In the genomic region with DNA sequence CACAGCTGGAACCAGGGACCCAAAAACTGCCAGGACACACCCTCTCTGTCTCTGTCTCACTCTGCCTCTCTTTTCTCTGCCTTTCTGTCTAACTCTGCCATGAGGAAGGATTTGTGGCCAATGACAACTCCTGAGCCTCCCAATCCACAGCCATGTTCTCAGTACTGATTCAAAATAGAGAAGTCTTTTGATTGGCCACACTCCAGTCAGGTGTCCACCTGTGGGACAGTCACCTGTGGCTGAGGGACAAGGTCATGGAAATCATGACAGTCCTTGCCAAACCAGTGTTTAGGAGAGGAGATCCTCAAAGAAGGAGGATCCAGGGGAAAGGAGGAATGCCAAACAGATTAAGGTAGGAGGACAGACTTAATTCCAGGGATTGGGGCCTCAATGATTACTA, we compare ENCODE assay signal across 2 cellular contexts.
TF ChIP-seq lines count a peak whose summit lies in the region.

No MANE protein-coding gene starts in this region.

TF ChIP-seq in HEK293, 187 proteins besides CTCF, POLR2A, EP300 and RAD21:
- no peak for TF ChIP-seq ZNF518A (tag by site-specific recombination; conservative IDR thresholded peaks at IDR 0.05; ENCODE audit: low read depth)
- TF ChIP-seq, protein P1, sequence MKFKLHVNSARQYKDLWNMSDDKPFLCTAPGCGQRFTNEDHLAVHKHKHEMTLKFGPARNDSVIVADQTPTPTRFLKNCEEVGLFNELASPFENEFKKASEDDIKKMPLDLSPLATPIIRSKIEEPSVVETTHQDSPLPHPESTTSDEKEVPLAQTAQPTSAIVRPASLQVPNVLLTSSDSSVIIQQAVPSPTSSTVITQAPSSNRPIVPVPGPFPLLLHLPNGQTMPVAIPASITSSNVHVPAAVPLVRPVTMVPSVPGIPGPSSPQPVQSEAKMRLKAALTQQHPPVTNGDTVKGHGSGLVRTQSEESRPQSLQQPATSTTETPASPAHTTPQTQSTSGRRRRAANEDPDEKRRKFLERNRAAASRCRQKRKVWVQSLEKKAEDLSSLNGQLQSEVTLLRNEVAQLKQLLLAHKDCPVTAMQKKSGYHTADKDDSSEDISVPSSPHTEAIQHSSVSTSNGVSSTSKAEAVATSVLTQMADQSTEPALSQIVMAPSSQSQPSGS (tag by site-specific recombination; IDR thresholded peaks at IDR 0.05; ENCODE audit: low read depth) = no peak
- no peak for TF ChIP-seq ZBTB1 (tag by site-specific recombination; IDR thresholded peaks at IDR 0.05)
- peak; percentile 98 for TF ChIP-seq SCRT2 (tag by site-specific recombination; IDR thresholded peaks at IDR 0.05)
- TF ChIP-seq BCL6B (tag by site-specific recombination; IDR thresholded peaks at IDR 0.05) = no peak
- TF ChIP-seq SCRT1 (tag by site-specific recombination; IDR thresholded peaks at IDR 0.05; ENCODE audit: borderline replicate concordance) = peak; percentile 99

TF ChIP-seq in SK-N-SH, 30 proteins besides CTCF, POLR2A, EP300 and RAD21:
- no peak for TF ChIP-seq USF2 (IDR thresholded peaks at IDR 0.05; ENCODE audit: borderline replicate concordance, low read depth, low read length)
- TF ChIP-seq MEF2A (IDR thresholded peaks at IDR 0.05; ENCODE audit: borderline replicate concordance, low read depth) = no peak
- TF ChIP-seq TCF12 (IDR thresholded peaks at IDR 0.05) = no peak
- TF ChIP-seq, protein P2, sequence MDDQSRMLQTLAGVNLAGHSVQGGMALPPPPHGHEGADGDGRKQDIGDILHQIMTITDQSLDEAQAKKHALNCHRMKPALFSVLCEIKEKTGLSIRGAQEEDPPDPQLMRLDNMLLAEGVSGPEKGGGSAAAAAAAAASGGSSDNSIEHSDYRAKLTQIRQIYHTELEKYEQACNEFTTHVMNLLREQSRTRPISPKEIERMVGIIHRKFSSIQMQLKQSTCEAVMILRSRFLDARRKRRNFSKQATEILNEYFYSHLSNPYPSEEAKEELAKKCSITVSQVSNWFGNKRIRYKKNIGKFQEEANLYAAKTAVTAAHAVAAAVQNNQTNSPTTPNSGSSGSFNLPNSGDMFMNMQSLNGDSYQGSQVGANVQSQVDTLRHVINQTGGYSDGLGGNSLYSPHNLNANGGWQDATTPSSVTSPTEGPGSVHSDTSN (IDR thresholded peaks at IDR 0.05) = no peak
- no peak for TF ChIP-seq YY1 (IDR thresholded peaks at IDR 0.05; ENCODE audit: low read depth)
- no peak for TF ChIP-seq EZH2phosphoT487 (IDR thresholded peaks at IDR 0.05; ENCODE audit: borderline replicate concordance, low read depth)
- no peak for TF ChIP-seq NRF1 (IDR thresholded peaks at IDR 0.05; ENCODE audit: low read depth, low read length)
- no peak for TF ChIP-seq POLR2AphosphoS5 (IDR thresholded peaks at IDR 0.05; ENCODE audit: low read depth, low read length)
- TF ChIP-seq GATA2 (CRISPR knock-in tag; IDR thresholded peaks at IDR 0.05) = no peak
- TF ChIP-seq, protein P3, sequence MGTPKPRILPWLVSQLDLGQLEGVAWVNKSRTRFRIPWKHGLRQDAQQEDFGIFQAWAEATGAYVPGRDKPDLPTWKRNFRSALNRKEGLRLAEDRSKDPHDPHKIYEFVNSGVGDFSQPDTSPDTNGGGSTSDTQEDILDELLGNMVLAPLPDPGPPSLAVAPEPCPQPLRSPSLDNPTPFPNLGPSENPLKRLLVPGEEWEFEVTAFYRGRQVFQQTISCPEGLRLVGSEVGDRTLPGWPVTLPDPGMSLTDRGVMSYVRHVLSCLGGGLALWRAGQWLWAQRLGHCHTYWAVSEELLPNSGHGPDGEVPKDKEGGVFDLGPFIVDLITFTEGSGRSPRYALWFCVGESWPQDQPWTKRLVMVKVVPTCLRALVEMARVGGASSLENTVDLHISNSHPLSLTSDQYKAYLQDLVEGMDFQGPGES (IDR thresholded peaks at IDR 0.05; ENCODE audit: low read depth, low read length) = no peak
- TF ChIP-seq, protein P4, sequence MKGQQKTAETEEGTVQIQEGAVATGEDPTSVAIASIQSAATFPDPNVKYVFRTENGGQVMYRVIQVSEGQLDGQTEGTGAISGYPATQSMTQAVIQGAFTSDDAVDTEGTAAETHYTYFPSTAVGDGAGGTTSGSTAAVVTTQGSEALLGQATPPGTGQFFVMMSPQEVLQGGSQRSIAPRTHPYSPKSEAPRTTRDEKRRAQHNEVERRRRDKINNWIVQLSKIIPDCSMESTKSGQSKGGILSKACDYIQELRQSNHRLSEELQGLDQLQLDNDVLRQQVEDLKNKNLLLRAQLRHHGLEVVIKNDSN (IDR thresholded peaks at IDR 0.05; ENCODE audit: borderline replicate concordance, low read depth) = no peak
- no peak for TF ChIP-seq RCOR1 (IDR thresholded peaks at IDR 0.05; ENCODE audit: low read length)
- no peak for TF ChIP-seq MXI1 (IDR thresholded peaks at IDR 0.05; ENCODE audit: low read depth, low read length)
- TF ChIP-seq FOXJ3 (CRISPR knock-in tag; IDR thresholded peaks at IDR 0.05) = no peak
